In the genomic region with DNA sequence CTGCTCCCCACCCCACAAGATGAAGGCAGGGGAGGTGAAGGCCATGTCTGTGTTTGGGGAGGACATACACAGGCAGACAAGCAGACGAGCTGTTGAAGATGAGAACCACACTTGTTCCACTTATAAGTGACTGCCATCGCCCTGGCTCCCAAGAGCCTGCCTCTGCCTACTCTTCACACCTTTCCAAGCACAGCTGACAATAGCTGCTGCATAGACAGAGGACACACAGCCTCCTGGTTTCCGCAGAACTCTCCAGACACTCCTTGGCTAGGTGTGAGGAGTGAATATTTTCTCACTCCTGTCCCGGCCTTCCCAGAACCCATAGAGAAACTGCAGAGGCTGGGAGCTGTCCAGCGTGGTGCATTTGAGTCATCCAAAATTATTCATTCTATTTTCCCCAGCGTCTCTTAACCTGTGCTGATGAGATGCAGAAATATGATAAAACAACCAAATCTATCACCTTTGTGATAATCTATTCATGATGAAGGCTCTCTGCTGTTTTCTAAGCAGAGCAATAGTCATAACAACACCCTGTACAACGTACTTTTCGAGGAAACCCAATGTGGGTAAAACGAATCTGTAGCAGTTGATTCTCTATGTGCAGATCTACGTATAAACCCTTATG, we compare ENCODE assay signal across 11 cellular contexts. TPM values are rescaled to one million over a fixed set of nuclear protein-coding genes. Genes with fewer than 3 reads are reported as not detected.
DNase-seq lines count a peak whose midpoint lies in the region; ATAC-seq and TF ChIP-seq lines count a peak whose summit lies in the region.
"Had no signal": no experiment of that assay in that cellular context is flagged by ENCODE, and none has a peak within 500 bp of the region (broad histone marks: within the 10 kb centered on the region; RNA-seq: fewer than 3 reads in every experiment).

No MANE protein-coding gene starts in this region.

- no TSS peak for BruUV-seq in mammary epithelial cell (replicated peaks; lab: Mats Ljungman, UMichigan)

- no peaks in the 10 kb centered on the region for H3K9me3 Mint-ChIP-seq in activated CD4-positive, alpha-beta T cell treated with anti-CD3 and anti-CD28 coated beads, Interleukin-2, amount 10 ng/mL, durations not matched to agents 24 days and 14 days
- H3K9me3 Mint-ChIP-seq in stimulated activated naive CD8-positive, alpha-beta T cell treated with anti-CD3 and anti-CD28 coated beads, Interleukin-15, Interleukin-2, amounts not matched to agents 100 ng/mL and 50 ng/mL, for 24 hours, result no peaks in the 10 kb centered on the region
- no peaks in the 10 kb centered on the region for H3K9me3 Mint-ChIP-seq in mesothelial cell of epicardium

- intact Hi-C loops in activated CD4-positive, alpha-beta T cell treated with anti-CD3 and anti-CD28 coated beads, Interleukin-2, amount 10 ng/mL, durations not matched to agents 24 days and 14 days (cut with micrococcal nuclease), result loop anchor here (5.0 kb wide), 1 partner anchor 47 kb away; no protein-coding TSS in a partner anchor
- intact Hi-C loops in mammary epithelial cell (cut with micrococcal nuclease), result no loop called here

- H3K27me3 Mint-ChIP-seq in activated CD4-positive, alpha-beta T cell treated with anti-CD3 and anti-CD28 coated beads, Interleukin-2, amount 10 ng/mL, durations not matched to agents 24 days and 14 days, result no peaks in the 10 kb centered on the region
- no peaks in the 10 kb centered on the region for H3K27me3 Mint-ChIP-seq in stimulated activated naive CD8-positive, alpha-beta T cell treated with anti-CD3 and anti-CD28 coated beads, Interleukin-15, Interleukin-2, amounts not matched to agents 100 ng/mL and 50 ng/mL, for 24 hours
- H3K27me3 Mint-ChIP-seq in mesothelial cell of epicardium (ENCODE audit: low read depth), result peaks cover 6% of the 10 kb centered on the region

- no peak for DNase-seq in activated CD4-positive, alpha-beta T cell treated with anti-CD3 and anti-CD28 coated beads, Interleukin-2, amount 10 ng/mL, durations not matched to agents 24 days and 14 days
- no peak for DNase-seq in activated CD4-positive, alpha-beta T cell treated with anti-CD3 and anti-CD28 coated beads for 4 hours
- DNase-seq in mammary epithelial cell (peak; percentile 33), islet precursor cell (peak; percentile 69), mesothelial cell of epicardium (ENCODE audit: low spot score in 2 of 2, unreplicated experiment in 2 of 2) (no peak), cerebellum (ENCODE audit: low spot score) (no peak)
- DNase-seq: activated CD4-positive, alpha-beta T cell treated with anti-CD3 and anti-CD28 coated beads, Interleukin-2, amount 50 U/mL, for 4 hours; kidney; NCI-H1105 treated with DMSO at 0.1 percent for 48 hours had no signal

- H3K36me3 Mint-ChIP-seq in activated CD4-positive, alpha-beta T cell treated with anti-CD3 and anti-CD28 coated beads, Interleukin-2, amount 10 ng/mL, durations not matched to agents 24 days and 14 days (ENCODE audit: low read depth), result peaks cover 29% of the 10 kb centered on the region
- H3K36me3 Mint-ChIP-seq in stimulated activated naive CD8-positive, alpha-beta T cell treated with anti-CD3 and anti-CD28 coated beads, Interleukin-15, Interleukin-2, amounts not matched to agents 100 ng/mL and 50 ng/mL, for 24 hours (ENCODE audit: low read depth), result peaks cover 34% of the 10 kb centered on the region
- H3K36me3 Mint-ChIP-seq in mesothelial cell of epicardium, result no peaks in the 10 kb centered on the region

- H4K20me1 ChIP-seq in mammary epithelial cell (ENCODE audit: insufficient read depth, low read length), result no peaks in the 10 kb centered on the region

- H3K27ac Mint-ChIP-seq in activated CD4-positive, alpha-beta T cell treated with anti-CD3 and anti-CD28 coated beads, Interleukin-2, amount 10 ng/mL, durations not matched to agents 24 days and 14 days, result peak overlapping the region; percentile 69
- peak overlapping the region; percentile 54 for H3K27ac Mint-ChIP-seq in stimulated activated naive CD8-positive, alpha-beta T cell treated with anti-CD3 and anti-CD28 coated beads, Interleukin-15, Interleukin-2, amounts not matched to agents 100 ng/mL and 50 ng/mL, for 24 hours
- no peak overlapping the region for H3K27ac Mint-ChIP-seq in mesothelial cell of epicardium

- H3K9ac ChIP-seq in mammary epithelial cell (ENCODE audit: insufficient read depth, low read length), result no peak overlapping the region

- no peaks in the 10 kb centered on the region for H3K36me3 ChIP-seq in mammary epithelial cell (ENCODE audit: insufficient read depth, low read length)

- no peak overlapping the region for H3K4me3 ChIP-seq in mammary epithelial cell (replicated peaks in 1 of 3; ENCODE audit: insufficient read depth in 1 of 3, low read depth in 2 of 3, low read length in 3 of 3)

- no peak for ATAC-seq in HG03139 (IDR thresholded peaks at IDR 0.05; ENCODE audit: unreplicated experiment)

- dilution Hi-C loops in mammary epithelial cell (cut with HindIII; ENCODE audit: low sequenced_read_pairs), result no loop called here

- CTCF ChIA-PET in mammary epithelial cell (lab: Charles Lee; ENCODE audit: low non-redundant PET), result no interaction called here

- H3K4me1 ChIP-seq in mammary epithelial cell (ENCODE audit: insufficient read depth, low read length), result peaks cover 11% of the 10 kb centered on the region

- in situ Hi-C loops in mammary epithelial cell (cut with MboI; ENCODE audit: low sequenced_read_pairs in 2 of 2), result no loop called here

- H3K4me2 ChIP-seq in mammary epithelial cell (ENCODE audit: insufficient read depth, low read depth, low read length), result no peak overlapping the region

- peaks cover 24% of the 10 kb centered on the region for H3K79me2 ChIP-seq in mammary epithelial cell (ENCODE audit: insufficient read depth, low read length)

- no peaks in the 10 kb centered on the region for H3K27me3 ChIP-seq in mammary epithelial cell (ENCODE audit: insufficient read depth, low read length)

- H3K27ac ChIP-seq in mammary epithelial cell (ENCODE audit: insufficient read depth, low read depth, low read length), result no peak overlapping the region

- 81% methylated on average over 10 of the region's 10 CpGs for WGBS in mammary epithelial cell (ENCODE audit: low coverage, missing lambda C conversion rate)

- TF ChIP-seq CTCF in mammary epithelial cell (conservative IDR thresholded peaks at IDR 0.05 in 1 of 2, IDR thresholded peaks at IDR 0.05 in 1 of 2; ENCODE audit: extremely low read depth in 1 of 2, insufficient read depth in 1 of 2, low read depth in 1 of 2, low read length in 2 of 2) (no peak), mesothelial cell of epicardium (IDR thresholded peaks at IDR 0.05; ENCODE audit: unreplicated experiment) (no peak)

- no peak overlapping the region for H3K4me3 Mint-ChIP-seq in activated CD4-positive, alpha-beta T cell treated with anti-CD3 and anti-CD28 coated beads, Interleukin-2, amount 10 ng/mL, durations not matched to agents 24 days and 14 days
- H3K4me3 Mint-ChIP-seq in stimulated activated naive CD8-positive, alpha-beta T cell treated with anti-CD3 and anti-CD28 coated beads, Interleukin-15, Interleukin-2, amounts not matched to agents 100 ng/mL and 50 ng/mL, for 24 hours, result no peak overlapping the region
- no peak overlapping the region for H3K4me3 Mint-ChIP-seq in mesothelial cell of epicardium

- peaks cover 41% of the 10 kb centered on the region for H3K4me1 Mint-ChIP-seq in activated CD4-positive, alpha-beta T cell treated with anti-CD3 and anti-CD28 coated beads, Interleukin-2, amount 10 ng/mL, durations not matched to agents 24 days and 14 days
- H3K4me1 Mint-ChIP-seq in stimulated activated naive CD8-positive, alpha-beta T cell treated with anti-CD3 and anti-CD28 coated beads, Interleukin-15, Interleukin-2, amounts not matched to agents 100 ng/mL and 50 ng/mL, for 24 hours (ENCODE audit: low read depth), result peaks cover 73% of the 10 kb centered on the region
- no peaks in the 10 kb centered on the region for H3K4me1 Mint-ChIP-seq in mesothelial cell of epicardium

- H3K9me3 ChIP-seq in mammary epithelial cell (replicated peaks; ENCODE audit: insufficient read depth, low read length), result no peaks in the 10 kb centered on the region

- no peak overlapping the region for H2AFZ ChIP-seq in mammary epithelial cell (ENCODE audit: low read depth, low read length)

RNA-seq across cellular contexts. Expression of gene KLF9, which starts 24.7 kb away (rescaled TPM):
- total RNA-seq in activated CD4-positive, alpha-beta T cell treated with anti-CD3 and anti-CD28 coated beads, Interleukin-2, amount 10 ng/mL, durations not matched to agents 24 days and 14 days, result 16.3 and 16.5 TPM in 2 replicates
- total RNA-seq in mammary epithelial cell, result 10 to 100 TPM in 1 of 2 donors, 1 to 10 TPM in 1; 5.5 to 10.8 TPM
- polyA plus RNA-seq in mammary epithelial cell, result 3.2 TPM
- 1.2 TPM for polyA minus RNA-seq in mammary epithelial cell
- 3.4 to 3.7 TPM (median 3.6 TPM) in 3 replicates for total RNA-seq in mesothelial cell of epicardium
- total RNA-seq in cerebellum, result 2.8 TPM

Comparison
In these comparisons a context has a peak if more than half of its experiments do, and no peak if none do; other contexts are left out.
1. DNase-seq: peak in mammary epithelial cell (single experiment) and islet precursor cell (single experiment); none in activated CD4-positive, alpha-beta T cell treated with anti-CD3 and anti-CD28 coated beads, Interleukin-2, amount 10 ng/mL, durations not matched to agents 24 days and 14 days (single experiment), activated CD4-positive, alpha-beta T cell treated with anti-CD3 and anti-CD28 coated beads for 4 hours (0 of 2), mesothelial cell of epicardium (0 of 2) and cerebellum (single experiment).